ENCODE assay signal across 1 cellular context in the genomic region with DNA sequence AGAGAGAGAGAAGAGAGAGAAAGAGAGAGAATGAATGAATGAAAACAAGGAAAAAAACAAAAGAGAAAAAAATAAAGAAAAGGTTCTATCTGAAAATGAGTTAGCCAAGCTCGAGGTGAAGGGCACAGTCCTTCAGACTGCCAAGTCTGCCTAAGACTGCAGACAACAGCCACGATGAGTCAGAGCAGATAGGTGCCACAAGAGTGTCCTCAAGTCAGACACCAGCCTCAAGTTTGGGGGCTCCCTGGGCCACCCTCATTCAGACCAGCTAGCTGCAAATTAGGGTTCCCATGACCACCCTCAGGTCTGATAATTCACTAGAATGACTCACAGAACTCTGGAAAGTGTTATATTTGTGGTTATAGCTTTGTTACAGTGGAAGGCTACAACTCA.
TF ChIP-seq lines count a peak whose summit lies in the region.

No MANE protein-coding gene starts in this region.

TF ChIP-seq in K562, 482 proteins besides CTCF, POLR2A, EP300 and RAD21 (continued from another document):
- TF ChIP-seq, protein P1, sequence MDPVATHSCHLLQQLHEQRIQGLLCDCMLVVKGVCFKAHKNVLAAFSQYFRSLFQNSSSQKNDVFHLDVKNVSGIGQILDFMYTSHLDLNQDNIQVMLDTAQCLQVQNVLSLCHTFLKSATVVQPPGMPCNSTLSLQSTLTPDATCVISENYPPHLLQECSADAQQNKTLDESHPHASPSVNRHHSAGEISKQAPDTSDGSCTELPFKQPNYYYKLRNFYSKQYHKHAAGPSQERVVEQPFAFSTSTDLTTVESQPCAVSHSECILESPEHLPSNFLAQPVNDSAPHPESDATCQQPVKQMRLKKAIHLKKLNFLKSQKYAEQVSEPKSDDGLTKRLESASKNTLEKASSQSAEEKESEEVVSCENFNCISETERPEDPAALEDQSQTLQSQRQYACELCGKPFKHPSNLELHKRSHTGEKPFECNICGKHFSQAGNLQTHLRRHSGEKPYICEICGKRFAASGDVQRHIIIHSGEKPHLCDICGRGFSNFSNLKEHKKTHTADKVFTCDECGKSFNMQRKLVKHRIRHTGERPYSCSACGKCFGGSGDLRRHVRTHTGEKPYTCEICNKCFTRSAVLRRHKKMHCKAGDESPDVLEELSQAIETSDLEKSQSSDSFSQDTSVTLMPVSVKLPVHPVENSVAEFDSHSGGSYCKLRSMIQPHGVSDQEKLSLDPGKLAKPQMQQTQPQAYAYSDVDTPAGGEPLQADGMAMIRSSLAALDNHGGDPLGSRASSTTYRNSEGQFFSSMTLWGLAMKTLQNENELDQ (CRISPR knock-in tag; IDR thresholded peaks at IDR 0.05; ENCODE audit: borderline replicate concordance), result no peak
- TF ChIP-seq GTF2A2 (tag; IDR thresholded peaks at IDR 0.05), result no peak
